In the genomic region with DNA sequence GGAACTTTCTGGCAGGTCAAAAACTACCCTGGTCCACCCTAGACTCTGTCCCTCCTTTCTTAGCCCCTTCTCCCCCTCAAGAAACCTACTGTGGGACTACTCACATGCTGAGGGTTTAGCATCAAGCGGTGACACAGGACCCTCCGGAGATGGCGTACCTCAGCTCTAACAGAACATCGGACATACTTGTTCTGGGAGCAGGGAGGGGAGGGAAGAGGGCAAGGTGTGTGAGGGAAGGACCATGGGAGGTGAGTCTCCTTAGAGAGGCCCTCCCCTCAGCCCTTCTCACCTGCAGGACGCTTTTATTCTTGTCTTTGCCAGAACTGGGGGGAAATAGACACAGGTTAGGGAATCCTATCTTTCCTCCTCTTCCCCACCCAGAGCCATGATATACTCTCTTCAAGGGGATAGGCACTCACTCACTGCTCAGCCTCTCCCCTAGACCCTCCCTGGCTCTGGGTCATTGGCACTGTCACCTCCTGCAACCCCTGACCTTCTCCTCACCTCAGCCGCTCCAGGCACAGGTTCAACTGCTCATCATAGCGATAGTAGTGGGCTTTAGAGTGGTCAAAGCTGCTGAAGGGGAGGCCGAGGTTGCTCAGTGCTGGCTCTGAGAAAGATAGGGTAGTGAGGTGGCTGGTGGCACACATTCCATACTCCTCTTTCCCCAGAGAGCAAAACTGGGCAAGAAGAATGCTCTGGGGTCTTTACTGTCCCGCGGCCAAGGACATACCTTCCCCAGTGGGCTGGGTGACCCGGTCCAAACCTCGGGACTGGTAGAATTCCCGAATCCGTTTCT, we compare ENCODE assay signal across 12 cellular contexts. TPM values are rescaled to one million over a fixed set of nuclear protein-coding genes. Genes with fewer than 3 reads are reported as not detected.
A peak's percentile ranks its signal among the peaks of the same experiment; 100 is the strongest.
DNase-seq lines count a peak whose midpoint lies in the region; ATAC-seq and TF ChIP-seq lines count a peak whose summit lies in the region.
"Had no signal": no experiment of that assay in that cellular context is flagged by ENCODE, and none has a peak within 500 bp of the region (broad histone marks: within the 10 kb centered on the region; RNA-seq: fewer than 3 reads in every experiment).

No MANE protein-coding gene starts in this region.

- H2AFZ ChIP-seq in DND-41 (ENCODE audit: low read depth, low read length) = no peak overlapping the region

- H3K4me2 ChIP-seq in DND-41 (ENCODE audit: insufficient read depth, low read length) = peak overlapping the region; percentile 49
- peak overlapping the region; percentile 75 for H3K4me2 ChIP-seq in skeletal muscle satellite cell (ENCODE audit: low read length)

- no peaks in the 10 kb centered on the region for H3K27me3 ChIP-seq in DND-41 (ENCODE audit: insufficient read depth, low read length, poor library complexity)
- H3K27me3 ChIP-seq in skeletal muscle satellite cell (ENCODE audit: control insufficient read depth, insufficient read depth, low read length) = peaks cover 17% of the 10 kb centered on the region
- H3K27me3 ChIP-seq in left lung = peaks cover 19 to 57% of the 10 kb centered on the region in 2 donors

- DNase-seq in DND-41 (no peak), SK-MEL-5 (ENCODE audit: low read depth, low spot score) (peak; percentile 11), fibroblast of the aortic adventitia (ENCODE audit: low read depth) (no peak), middle frontal gyrus (ENCODE audit: extremely low spot score, low spot score) (no peak), left lung (no peak), left lobe of liver (ENCODE audit: low spot score) (no peak)
- DNase-seq: left colon; NCI-H1417 treated with DMSO at 0.1 percent for 48 hours; stimulated activated CD4-positive, alpha-beta T cell treated with anti-CD3 and anti-CD28 coated beads, Interleukin-12 subunit alpha, Interleukin-12 subunit beta, amount 100 ng/mL, for 4 hours; stimulated activated naive CD4-positive, alpha-beta T cell had no signal

- in situ Hi-C loops in SK-MEL-5 (cut with HindIII; ENCODE audit: low pct_unique_long_range_greater_than_20kb, low sequenced_read_pairs) = no loop called here

- no peaks in the 10 kb centered on the region for H4K20me1 ChIP-seq in DND-41 (ENCODE audit: insufficient read depth, low read length)

- no peaks in the 10 kb centered on the region for H3K9me3 ChIP-seq in DND-41 (ENCODE audit: insufficient read depth, low read length, severe bottlenecking)
- H3K9me3 ChIP-seq in skeletal muscle satellite cell (replicated peaks; ENCODE audit: low read length) = no peaks in the 10 kb centered on the region
- H3K9me3 ChIP-seq in left lung = no peaks in the 10 kb centered on the region

- H3K4me1 ChIP-seq in DND-41 (ENCODE audit: insufficient read depth, low read length) (peaks cover 36% of the 10 kb centered on the region), skeletal muscle satellite cell (ENCODE audit: control insufficient read depth, insufficient read depth, low read length) (peaks cover 47% of the 10 kb centered on the region), left lung (peaks cover 24 to 62% of the 10 kb centered on the region in 2 donors)

- intact Hi-C loops in left lung (cut with DNase I) = no loop called here

- H3K4me3 ChIP-seq in DND-41 (ENCODE audit: low read depth in 1 of 2, low read length in 2 of 2) (peak overlapping the region in 1 of 2 experiments; percentile 29; a peak in 2 of 4 replicates), fibroblast of the aortic adventitia (ENCODE audit: low read depth, low read length) (peak overlapping the region; percentile 52), skeletal muscle satellite cell (ENCODE audit: low read length) (peak overlapping the region; percentile 98), left lung (peak overlapping the region in 1 of 2 donors; percentile 79)

- H3K79me2 ChIP-seq in DND-41 (ENCODE audit: insufficient read depth, low read length) = peaks cover 14% of the 10 kb centered on the region

- ATAC-seq in DND-41 (ENCODE audit: insufficient read depth, low read depth) = no peak
- no peak for ATAC-seq in left lung
- ATAC-seq in left lobe of liver = no peak
- ATAC-seq: left colon had no signal

- H3K36me3 ChIP-seq in DND-41 (ENCODE audit: insufficient read depth, low read length) (peaks cover 11% of the 10 kb centered on the region), skeletal muscle satellite cell (ENCODE audit: insufficient read depth, low read length) (peaks cover 17% of the 10 kb centered on the region), left lung (peaks cover 0 to 18% of the 10 kb centered on the region in 2 donors)

- H3K9ac ChIP-seq in DND-41 (ENCODE audit: low read depth, low read length) (peak overlapping the region; percentile 5; the same call in 1 of the 2 replicates), skeletal muscle satellite cell (ENCODE audit: low read depth, low read length) (no peak overlapping the region)

- TF ChIP-seq CTCF in DND-41 (IDR thresholded peaks at IDR 0.05; ENCODE audit: borderline replicate concordance, extremely low read depth, low read length, poor library complexity, severe bottlenecking) (no peak), fibroblast of the aortic adventitia (IDR thresholded peaks at IDR 0.05; ENCODE audit: insufficient read depth, low read length) (no peak), left lung (IDR thresholded peaks at IDR 0.05) (no peak)

- H3K27ac ChIP-seq in DND-41 (ENCODE audit: low read length) (no peak overlapping the region), left lung (peak overlapping the region in 1 of 2 donors; percentile 98)

RNA-seq across cellular contexts. Expression of a gene that starts 1.8 kb away (rescaled TPM):
- 72.8 and 72.9 TPM in 2 replicates for total RNA-seq in SK-MEL-5 (2014; rRNA removed; shearing (Covaris generic))
- polyA plus RNA-seq in SK-MEL-5 (2015; cell fraction: cytosol; rRNA removed) = 45.9 and 49.9 TPM in 2 replicates
- 109 and 137 TPM in 2 replicates for polyA plus RNA-seq in SK-MEL-5 (2015; cell fraction: nucleus; rRNA removed)
- 27.5 and 28.9 TPM in 2 replicates for total RNA-seq in fibroblast of the aortic adventitia (ENCODE audit: low replicate concordance)
- total RNA-seq in skeletal muscle satellite cell (2012; rRNA removed) = 11.7 and 22.5 TPM in 2 replicates
- total RNA-seq in left lung = 10 to 100 TPM; 27.1 to 33.6 TPM
- total RNA-seq in left lobe of liver = 10.4 TPM

RNA-seq across cellular contexts. Expression of a gene that starts 6.2 kb away (rescaled TPM):
- 7.7 and 14.9 TPM in 2 replicates for total RNA-seq in SK-MEL-5 (2014; rRNA removed; shearing (Covaris generic))
- 13.9 and 15.9 TPM in 2 replicates for polyA plus RNA-seq in SK-MEL-5 (2015; cell fraction: cytosol; rRNA removed)
- 27.8 and 38.2 TPM in 2 replicates for polyA plus RNA-seq in SK-MEL-5 (2015; cell fraction: nucleus; rRNA removed)
- 2.0 and 3.0 TPM in 2 replicates for total RNA-seq in fibroblast of the aortic adventitia (ENCODE audit: low replicate concordance)
- 4.8 and 5.2 TPM in 2 replicates for total RNA-seq in skeletal muscle satellite cell (2012; rRNA removed)
- total RNA-seq in left lung = 1 to 10 TPM; 1.6 to 2.2 TPM
- total RNA-seq in left lobe of liver = 7.7 TPM

RNA-seq across cellular contexts. Expression of a gene that starts 8.6 kb away (rescaled TPM):
- total RNA-seq in SK-MEL-5 (2014; rRNA removed; shearing (Covaris generic)) = 0.16 and 0.55 TPM in 2 replicates
- polyA plus RNA-seq in SK-MEL-5 (2015; cell fraction: cytosol; rRNA removed) = 0.12 TPM in 1 of 2 replicates, not detected in the other
- not detected in 2 replicates for polyA plus RNA-seq in SK-MEL-5 (2015; cell fraction: nucleus; rRNA removed)
- total RNA-seq in fibroblast of the aortic adventitia (ENCODE audit: low replicate concordance) = not detected in 2 replicates
- total RNA-seq in skeletal muscle satellite cell (2012; rRNA removed) = under 0.01 TPM in 1 of 2 replicates, not detected in the other
- not detected for total RNA-seq in left lung
- 0.08 TPM for total RNA-seq in left lobe of liver
- total RNA-seq: H4 had no signal

RNA-seq across cellular contexts. Expression of a gene that starts 20.4 kb away (rescaled TPM):
- 0.16 and 0.21 TPM in 2 replicates for total RNA-seq in SK-MEL-5 (2014; rRNA removed; shearing (Covaris generic))
- 0.25 and 0.47 TPM in 2 replicates for polyA plus RNA-seq in SK-MEL-5 (2015; cell fraction: cytosol; rRNA removed)
- 1.4 and 5.1 TPM in 2 replicates for polyA plus RNA-seq in SK-MEL-5 (2015; cell fraction: nucleus; rRNA removed)
- total RNA-seq in fibroblast of the aortic adventitia (ENCODE audit: low replicate concordance) = 0.27 TPM in 1 of 2 replicates, not detected in the other
- total RNA-seq in skeletal muscle satellite cell (2012; rRNA removed) = under 0.01 and 0.51 TPM in 2 replicates
- total RNA-seq in left lung = under 1 TPM; 0.24 to 0.26 TPM
- total RNA-seq in left lobe of liver = 0.23 TPM
- total RNA-seq: H4 had no signal

RNA-seq across cellular contexts. Expression of a gene that starts 22.8 kb away (rescaled TPM):
- total RNA-seq in SK-MEL-5 (2014; rRNA removed; shearing (Covaris generic)) = 16.5 and 17.6 TPM in 2 replicates
- 26.8 and 35.3 TPM in 2 replicates for polyA plus RNA-seq in SK-MEL-5 (2015; cell fraction: cytosol; rRNA removed)
- 249 and 297 TPM in 2 replicates for polyA plus RNA-seq in SK-MEL-5 (2015; cell fraction: nucleus; rRNA removed)
- total RNA-seq in fibroblast of the aortic adventitia (ENCODE audit: low replicate concordance) (10.4 and 16.3 TPM in 2 replicates), left lung (10 to 100 TPM; 22.1 to 27.0 TPM), left lobe of liver (39.8 TPM)
- total RNA-seq in skeletal muscle satellite cell (2012; rRNA removed) = 9.0 and 10.1 TPM in 2 replicates
